Comparison of ENCODE assay signal across 8 cellular contexts in genomic region chr13:42354246-42355117, GRCh38.
DNase-seq lines count a peak whose midpoint lies in the region; ATAC-seq and TF ChIP-seq lines count a peak whose summit lies in the region.

No MANE protein-coding gene starts in this region.

- peak in 2 of 3 donors; percentile 55 to 59 for DNase-seq in stimulated activated CD4-positive, alpha-beta T cell treated with anti-CD3 and anti-CD28 coated beads, Interleukin-12 subunit alpha, Interleukin-12 subunit beta, amount 100 ng/mL, for 48 hours (ENCODE audit: low read depth in 2 of 3, low spot score in 1 of 3)
- DNase-seq in stimulated activated CD4-positive, alpha-beta T cell treated with anti-CD3 and anti-CD28 coated beads, Interleukin-12 subunit alpha, Interleukin-12 subunit beta, amount 100 ng/mL, for 4 hours, result no peak
- DNase-seq in dermis blood vessel endothelial cell, result peak; percentile 48
- peak; percentile 58 for DNase-seq in smooth muscle cell of the brain vasculature (ENCODE audit: low read depth, low spot score)
- no peak for DNase-seq in effector CD8-positive, alpha-beta T cell (lab: John Stamatoyannopoulos, UW)
- DNase-seq in NCI-H2196 treated with DMSO at 0.1 percent for 48 hours (lab: John Stamatoyannopoulos, UW; ENCODE audit: unreplicated experiment), result no peak

- peak; percentile 85 for ATAC-seq in HG02885 (IDR thresholded peaks at IDR 0.05; ENCODE audit: poor library complexity, unreplicated experiment)
- peak; percentile 47; the same call in 2 of the 3 replicates for ATAC-seq in SK-N-SH treated with all-trans-retinoic acid at 6 μM for 48 hours

TF ChIP-seq in SK-N-SH treated with all-trans-retinoic acid at 6 μM for 48 hours, 23 proteins besides CTCF, POLR2A, EP300 and RAD21:
- TF ChIP-seq POU6F1 (CRISPR knock-in tag; IDR thresholded peaks at IDR 0.05; ENCODE audit: borderline replicate concordance, low read depth) (no peak), CSRNP3 (CRISPR knock-in tag; IDR thresholded peaks at IDR 0.05) (no peak), ZC3H10 (CRISPR knock-in tag; IDR thresholded peaks at IDR 0.05) (no peak), OSR1 (CRISPR knock-in tag; IDR thresholded peaks at IDR 0.05) (no peak), TOX (CRISPR knock-in tag; IDR thresholded peaks at IDR 0.05; ENCODE audit: borderline replicate concordance) (no peak), GLIS3 (CRISPR knock-in tag; IDR thresholded peaks at IDR 0.05) (no peak), PPARA (CRISPR knock-in tag; IDR thresholded peaks at IDR 0.05; ENCODE audit: borderline replicate concordance) (no peak), ZNF70 (CRISPR knock-in tag; IDR thresholded peaks at IDR 0.05) (no peak), CSDC2 (CRISPR knock-in tag; IDR thresholded peaks at IDR 0.05) (no peak), PATZ1 (CRISPR knock-in tag; IDR thresholded peaks at IDR 0.05; ENCODE audit: borderline replicate concordance) (no peak), TSHZ2 (CRISPR knock-in tag; IDR thresholded peaks at IDR 0.05) (no peak), ARNTL (CRISPR knock-in tag; IDR thresholded peaks at IDR 0.05; ENCODE audit: borderline replicate concordance, low read depth) (no peak), ISL1 (CRISPR knock-in tag; IDR thresholded peaks at IDR 0.05) (no peak)

Comparison
In these comparisons a context has a peak if more than half of its experiments do, and no peak if none do; other contexts are left out.
1. DNase-seq: peak in stimulated activated CD4-positive, alpha-beta T cell treated with anti-CD3 and anti-CD28 coated beads, Interleukin-12 subunit alpha, Interleukin-12 subunit beta, amount 100 ng/mL, for 48 hours (2 of 3), dermis blood vessel endothelial cell (single experiment) and smooth muscle cell of the brain vasculature (single experiment); none in stimulated activated CD4-positive, alpha-beta T cell treated with anti-CD3 and anti-CD28 coated beads, Interleukin-12 subunit alpha, Interleukin-12 subunit beta, amount 100 ng/mL, for 4 hours (single experiment), effector CD8-positive, alpha-beta T cell (single experiment) and NCI-H2196 treated with DMSO at 0.1 percent for 48 hours (single experiment).